Comparison of ENCODE assay signal across 14 cellular contexts in the genomic region with DNA sequence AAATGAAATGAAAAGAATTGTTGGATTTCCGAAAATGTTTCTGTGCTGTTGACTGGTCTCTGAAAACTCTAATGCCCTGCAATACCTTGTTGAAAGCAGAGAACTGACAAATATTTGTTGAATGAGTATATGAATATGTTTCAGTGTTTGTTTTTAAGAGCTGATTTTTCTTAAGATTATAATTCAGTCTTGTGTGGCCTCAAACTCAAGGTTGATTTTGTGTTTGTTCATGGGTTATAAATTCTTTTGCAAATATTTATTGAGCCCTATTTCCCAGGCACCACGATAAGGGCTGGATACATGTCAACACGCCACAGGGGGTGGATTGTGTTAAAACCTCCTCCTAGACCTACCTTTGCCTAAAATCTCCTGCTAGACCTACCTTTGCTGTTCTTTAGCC.
DNase-seq lines count a peak whose midpoint lies in the region; ATAC-seq and TF ChIP-seq lines count a peak whose summit lies in the region.
"Had no signal": no experiment of that assay in that cellular context is flagged by ENCODE, and none has a peak within 500 bp of the region (broad histone marks: within the 10 kb centered on the region; RNA-seq: fewer than 3 reads in every experiment).

No MANE protein-coding gene starts in this region.

- TF ChIP-seq EP300 in stomach (IDR thresholded peaks at IDR 0.05): no peak

- no peak for TF ChIP-seq CTCF in C4-2B (conservative IDR thresholded peaks at IDR 0.05)
- TF ChIP-seq CTCF in VCaP (conservative IDR thresholded peaks at IDR 0.05): no peak
- no peak for TF ChIP-seq CTCF in stomach (IDR thresholded peaks at IDR 0.05)

- intact Hi-C loops in stomach (cut with DNase I; ENCODE audit: low total_unique reads): no loop called here

- no peak overlapping the region for H3K4me3 ChIP-seq in stomach
- H3K4me3 ChIP-seq: BLaER1, GM23338 had no signal

- H3K27me3 ChIP-seq in stomach: no peaks in the 10 kb centered on the region
- H3K27me3 ChIP-seq: BLaER1 had no signal

- DNase-seq in HuH-7 (ENCODE audit: low spot score) (peak; percentile 22), stomach (peak; percentile 69)
- DNase-seq in activated naive CD4-positive, alpha-beta T cell (lab: John Stamatoyannopoulos, UW): no peak
- DNase-seq: AML-193; CD4-positive, CD25-positive, alpha-beta regulatory T cell; DMS 273 treated with DMSO at 0.1 percent for 48 hours; DMS79 treated with DMSO at 0.1 percent for 48 hours; EL; H9 had no signal

- no peaks in the 10 kb centered on the region for H3K36me3 ChIP-seq in stomach
- H3K36me3 ChIP-seq: BLaER1 had no signal

- no peak for TF ChIP-seq POLR2A in stomach (IDR thresholded peaks at IDR 0.05)

- peaks cover 0 to 7% (median 0%) of the 10 kb centered on the region in 4 donors for H3K9me3 ChIP-seq in stomach

- H3K4me1 ChIP-seq in stomach: peaks cover 0 to 8% (median 2%) of the 10 kb centered on the region in 4 donors
- H3K4me1 ChIP-seq: BLaER1 had no signal

- WGBS in stomach, 5 donors: 23 to 40% (median 33%) methylated on average over 3 of the region's 3 CpGs

- H3K27ac ChIP-seq in C4-2B (peak overlapping the region; percentile 80; the same call in 1 of the 2 replicates), VCaP (peak overlapping the region; percentile 81), stomach (peak overlapping the region; percentile 34 to 75 (median 57))
- H3K27ac ChIP-seq: BLaER1 had no signal

- ATAC-seq in GM21529 (IDR thresholded peaks at IDR 0.05; ENCODE audit: unreplicated experiment): no peak
- ATAC-seq: GM23338 had no signal

Comparison
In these comparisons a context has a peak if more than half of its experiments do, and no peak if none do; other contexts are left out.
1. DNase-seq: peak in HuH-7 (single experiment) and stomach (single experiment); none in activated naive CD4-positive, alpha-beta T cell (0 of 4).
2. Peak in every context shown above with its lines, with median percentiles within 50 percentile points of each other: H3K27ac ChIP-seq.